In genomic region chr18:77374106-77374505, GRCh38 we compare ENCODE assay signal across 33 cellular contexts.
DNase-seq lines count a peak whose midpoint lies in the region; ATAC-seq, FAIRE-seq and TF ChIP-seq lines count a peak whose summit lies in the region.
"Had no signal": no experiment of that assay in that cellular context is flagged by ENCODE, and none has a peak within 500 bp of the region (broad histone marks: within the 10 kb centered on the region; RNA-seq: fewer than 3 reads in every experiment).

No MANE protein-coding gene starts in this region.

- H2BK120ac ChIP-seq in H9 (ENCODE audit: low read depth, low read length, poor library complexity, severe bottlenecking) = no peak overlapping the region

- ATAC-seq in sciatic nerve = peak; percentile 91
- ATAC-seq: activated T-helper 17 cell treated with anti-CD3 and anti-CD28 coated beads, Interleukin-2, amount 50 U/mL, for 72 hours; T-cell had no signal

- TF ChIP-seq CTCF in neural progenitor cell (IDR thresholded peaks at IDR 0.05) = no peak
- TF ChIP-seq CTCF in H9 (conservative IDR thresholded peaks at IDR 0.05) = no peak

- H3K56ac ChIP-seq in H9 (ENCODE audit: insufficient read length, low read depth, low read length) = no peak overlapping the region

- no peaks in the 10 kb centered on the region for H3K79me1 ChIP-seq in H9 (ENCODE audit: insufficient read depth, low read depth, low read length, poor library complexity, severe bottlenecking)

- H3K4ac ChIP-seq in H9 (ENCODE audit: low read depth, low read length) = no peak overlapping the region

- peak; percentile 38 for FAIRE-seq in islet of Langerhans (lab: Jason Lieb, UNC)
- FAIRE-seq: endometrium, G401.6, RCC 7860 had no signal

- H2BK5ac ChIP-seq in H9 (ENCODE audit: insufficient read length, low read length) = no peak overlapping the region

- H3K27me3 ChIP-seq in neural progenitor cell (no peaks in the 10 kb centered on the region), H9 (ENCODE audit: insufficient read depth, low read length) (no peaks in the 10 kb centered on the region)
- H3K27me3 ChIP-seq: esophagus squamous epithelium, sigmoid colon, tibial artery had no signal

- H3K4me2 ChIP-seq in neural progenitor cell = no peak overlapping the region
- H3K4me2 ChIP-seq in H9 (ENCODE audit: insufficient read depth, insufficient read length, low read length) = no peak overlapping the region

- no peak overlapping the region for H3K18ac ChIP-seq in H9 (ENCODE audit: insufficient read length, low read depth, low read length)

- peaks cover 6% of the 10 kb centered on the region for H3K27me3 Mint-ChIP-seq in neural progenitor cell (ENCODE audit: insufficient read depth, low read depth)
- H3K27me3 Mint-ChIP-seq in H9 (ENCODE audit: low read depth) = no peaks in the 10 kb centered on the region

- in situ Hi-C loops in G401 (cut with HindIII; ENCODE audit: low sequenced_read_pairs) = no loop called here

- H2BK20ac ChIP-seq in H9 (ENCODE audit: low read depth, low read length, poor library complexity, severe bottlenecking) = no peak overlapping the region

- H3K9me3 ChIP-seq in neural progenitor cell (ENCODE audit: low read depth) (peaks cover 5% of the 10 kb centered on the region), H9 (ENCODE audit: control insufficient read depth, low read depth, low read length) (peaks cover 11% of the 10 kb centered on the region)
- H3K9me3 ChIP-seq: Caco-2 had no signal

- H2AK5ac ChIP-seq in H9 (ENCODE audit: insufficient read length, low read length) = no peak overlapping the region

- H3F3A ChIP-seq in neural progenitor cell (ENCODE audit: low read depth) = no peaks in the 10 kb centered on the region

- H3K27ac Mint-ChIP-seq in neural progenitor cell (no peak overlapping the region), H9 (0 out of 7 replicates have a peak overlapping the region, but pooled peaks of 1 of the 3 experiments have one; percentile 8)
- H3K27ac Mint-ChIP-seq: activated T-helper 17 cell treated with anti-CD3 and anti-CD28 coated beads, Interleukin-2, amount 50 U/mL, for 72 hours; brain; HFFc6; T-cell had no signal

- H4K20me1 ChIP-seq in neural progenitor cell (ENCODE audit: low read depth) (no peaks in the 10 kb centered on the region), H9 (ENCODE audit: control insufficient read depth, insufficient read depth, insufficient read length) (no peaks in the 10 kb centered on the region)

- no CpG with 5 or more reads among the region's 9 CpGs for WGBS in H9 (ENCODE audit: extremely low coverage, insufficient read length, low lambda C conversion rate)

- no peaks in the 10 kb centered on the region for H3K23me2 ChIP-seq in H9 (ENCODE audit: insufficient read length, low read depth, low read length, poor library complexity, severe bottlenecking)

- H4K5ac ChIP-seq in H9 (ENCODE audit: insufficient read length, low read depth, low read length) = no peak overlapping the region

- H3K27ac ChIP-seq in neural progenitor cell (no peak overlapping the region), H9 (ENCODE audit: insufficient read length, low read depth, low read length) (no peak overlapping the region)
- H3K27ac ChIP-seq: 22Rv1, esophagus squamous epithelium, GM23248, tibial artery had no signal

- no peak overlapping the region for H2BK12ac ChIP-seq in H9 (ENCODE audit: insufficient read length, low read depth, low read length)

- no peak overlapping the region for H3K9ac ChIP-seq in neural progenitor cell
- no peak overlapping the region for H3K9ac ChIP-seq in H9 (ENCODE audit: extremely low read depth, insufficient read length, low read length)
- H3K9ac ChIP-seq: GM23248 had no signal

- no peaks in the 10 kb centered on the region for H3K36me3 ChIP-seq in neural progenitor cell
- H3K36me3 ChIP-seq: esophagus squamous epithelium, sigmoid colon, tibial artery had no signal

- no peak overlapping the region for H3K4me3 Mint-ChIP-seq in neural progenitor cell
- no peak overlapping the region for H3K4me3 Mint-ChIP-seq in H9
- H3K4me3 Mint-ChIP-seq: activated T-helper 17 cell treated with anti-CD3 and anti-CD28 coated beads, Interleukin-2, amount 50 U/mL, for 72 hours; brain; HFFc6; T-cell had no signal

- H3T11ph ChIP-seq in H9 (ENCODE audit: low read length) = no peak overlapping the region

- H3K36me3 Mint-ChIP-seq in neural progenitor cell (no peaks in the 10 kb centered on the region), H9 (ENCODE audit: insufficient read depth in 1 of 3, low read depth in 3 of 3) (peaks cover 7 to 14% (median 12%) of the 10 kb centered on the region in 3 experiments; a peak in 6 of 7 replicates)
- H3K36me3 Mint-ChIP-seq: brain, T-cell had no signal

- no peak overlapping the region for H2AFZ ChIP-seq in neural progenitor cell (replicated peaks)
- no peak overlapping the region for H2AFZ ChIP-seq in H9 (ENCODE audit: low read length)
- H2AFZ ChIP-seq: GM23248 had no signal

- H4K8ac ChIP-seq in H9 (replicated peaks; ENCODE audit: insufficient read length, low read depth, low read length) = no peak overlapping the region

- no peak overlapping the region for H4K91ac ChIP-seq in H9 (ENCODE audit: insufficient read length, low read depth, low read length)

- H3K4me1 Mint-ChIP-seq in neural progenitor cell (peaks cover 3% of the 10 kb centered on the region), H9 (peaks cover 9 to 11% of the 10 kb centered on the region in 2 experiments)
- H3K4me1 Mint-ChIP-seq: activated T-helper 17 cell treated with anti-CD3 and anti-CD28 coated beads, Interleukin-2, amount 50 U/mL, for 72 hours; T-cell had no signal

- intact Hi-C loops in sciatic nerve (cut with DNase I) = no loop called here

- H3K4me3 ChIP-seq in neural progenitor cell = no peak overlapping the region
- H3K4me3 ChIP-seq: dorsolateral prefrontal cortex, esophagus squamous epithelium, GM23248, sigmoid colon, tibial artery had no signal

- no peak overlapping the region for H3K14ac ChIP-seq in H9 (ENCODE audit: insufficient read depth, low read length)

- H3K79me2 ChIP-seq in neural progenitor cell (ENCODE audit: low read depth) = no peaks in the 10 kb centered on the region
- H3K79me2 ChIP-seq in H9 (ENCODE audit: insufficient read depth, low read length) = no peaks in the 10 kb centered on the region

- no peak overlapping the region for H2BK15ac ChIP-seq in H9 (ENCODE audit: low read depth, low read length)

- peaks cover 4% of the 10 kb centered on the region for H3K4me1 ChIP-seq in neural progenitor cell
- peaks cover 2% of the 10 kb centered on the region; the same call in 1 of the 2 replicates for H3K4me1 ChIP-seq in H9 (ENCODE audit: insufficient read depth, low read length)
- H3K4me1 ChIP-seq: Caco-2, esophagus squamous epithelium, sigmoid colon, tibial artery had no signal

- H3K9me3 Mint-ChIP-seq in neural progenitor cell (peaks cover 8% of the 10 kb centered on the region), H9 (peaks cover 16 to 18% of the 10 kb centered on the region in 2 experiments)

- peak; percentile 32 for DNase-seq in NCI-H146 (lab: John Stamatoyannopoulos, UW)
- no peak for DNase-seq in NCI-H146 treated with DMSO at 0.1 percent for 48 hours (lab: John Stamatoyannopoulos, UW; ENCODE audit: unreplicated experiment)
- DNase-seq in NCI-H69 (lab: John Stamatoyannopoulos, UW) = peak; percentile 18
- DNase-seq in sciatic nerve (ENCODE audit: low spot score) = no peak
- DNase-seq in neural progenitor cell (ENCODE audit: low spot score) = no peak
- no peak for DNase-seq in G401 (ENCODE audit: low spot score)
- DNase-seq in H9 = no peak
- DNase-seq: activated CD4-positive, alpha-beta T cell treated with anti-CD3 and anti-CD28 coated beads for 48 hours; activated naive CD4-positive, alpha-beta T cell treated with anti-CD3 and anti-CD28 coated beads, Interleukin-2, amount 50 U/mL, for 16 hours; amniotic stem cell; C1 segment of cervical spinal cord; Caco-2; dorsolateral prefrontal cortex; esophagus squamous epithelium; foreskin melanocyte; GM23248; HFFc6; hippocampal formation; NCI-H1048; NCI-H187; NCI-H524 treated with DMSO at 0.1 percent for 48 hours; sigmoid colon; stimulated activated CD4-positive, alpha-beta T cell treated with anti-CD3 and anti-CD28 coated beads, Interleukin-12 subunit alpha, Interleukin-12 subunit beta, amount 100 ng/mL, for 4 hours; stimulated activated CD4-positive, alpha-beta T cell treated with anti-CD3 and anti-CD28 coated beads, Interleukin-4, amount 100 ng/mL, for 1 hour; T-cell; tibial artery had no signal

- no peak overlapping the region for H3K23ac ChIP-seq in H9 (ENCODE audit: insufficient read length, low read depth, low read length)

Comparison
In these comparisons a context has a peak if more than half of its experiments do, and no peak if none do; other contexts are left out.
1. DNase-seq: peak in NCI-H146 (single experiment) and NCI-H69 (single experiment); none in NCI-H146 treated with DMSO at 0.1 percent for 48 hours (single experiment), sciatic nerve (single experiment), neural progenitor cell (single experiment), G401 (single experiment) and H9 (single experiment).